ENCODE assay signal across 8 cellular contexts in the genomic region with DNA sequence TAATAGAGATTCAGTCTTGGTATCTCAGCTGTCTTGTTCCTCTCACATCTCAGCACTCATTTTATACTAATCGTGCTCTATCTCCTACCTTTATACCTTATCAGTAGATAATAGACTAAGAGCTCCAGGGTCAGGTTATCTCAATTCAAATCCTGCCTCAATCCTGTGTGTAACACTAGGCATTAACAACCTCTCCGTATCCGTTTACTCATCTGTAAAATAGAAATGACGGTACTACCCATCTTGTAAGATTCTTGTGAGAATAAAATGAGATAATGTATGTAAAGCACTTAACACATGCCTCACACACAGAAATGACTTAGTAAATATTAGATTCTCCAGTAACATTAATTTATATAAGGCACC. TPM values are rescaled to one million over a fixed set of nuclear protein-coding genes. Genes with fewer than 3 reads are reported as not detected.
DNase-seq lines count a peak whose midpoint lies in the region; ATAC-seq and TF ChIP-seq lines count a peak whose summit lies in the region.

No MANE protein-coding gene starts in this region.

- CTCF ChIA-PET in CD4-positive, alpha-beta T cell (lab: Charles Lee), result interaction anchor here (0.6 to 4.3 kb wide), 16 partner anchors 12 to 155 kb away, joined by 3 to 28 read pairs (median 4); a partner anchor contains a TSS
- CTCF ChIA-PET in MCF 10A (lab: Yijun Ruan, JAX), result interaction anchor here (0.7 to 5.6 kb wide), 11 partner anchors 10 to 71 kb away, joined by 3 to 66 read pairs (median 4); a partner anchor contains a TSS

- H3K27me3 Mint-ChIP-seq in CD4-positive, alpha-beta T cell, result no peaks in the 10 kb centered on the region
- H3K27me3 Mint-ChIP-seq in MCF 10A (ENCODE audit: insufficient read depth, unreplicated experiment) (no peaks in the 10 kb centered on the region), naive B cell (no peaks in the 10 kb centered on the region)

- POLR2A ChIA-PET in CD4-positive, alpha-beta T cell (lab: Charles Lee), result interaction anchor here (0.6 to 4.8 kb wide), 14 partner anchors 10 to 647 kb away, joined by 3 to 49 read pairs (median 6); a partner anchor contains a TSS
- POLR2A ChIA-PET in MCF 10A (lab: Yijun Ruan, JAX), result interaction anchor here (0.6 to 8.7 kb wide), 15 partner anchors 13 to 1246 kb away, joined by 3 to 200 read pairs (median 9); a partner anchor contains a TSS

- peaks cover 17% of the 10 kb centered on the region for H3K36me3 Mint-ChIP-seq in CD4-positive, alpha-beta T cell (ENCODE audit: low read depth)
- peaks cover 18% of the 10 kb centered on the region for H3K36me3 Mint-ChIP-seq in MCF 10A (ENCODE audit: insufficient read depth, unreplicated experiment)
- peaks cover 0 to 5% of the 10 kb centered on the region in 2 donors for H3K36me3 Mint-ChIP-seq in naive B cell

- no peaks in the 10 kb centered on the region for H3K9me3 Mint-ChIP-seq in CD4-positive, alpha-beta T cell
- H3K9me3 Mint-ChIP-seq in MCF 10A (ENCODE audit: unreplicated experiment), result no peaks in the 10 kb centered on the region
- H3K9me3 Mint-ChIP-seq in naive B cell, result no peaks in the 10 kb centered on the region

- peaks cover 36% of the 10 kb centered on the region for H3K4me1 Mint-ChIP-seq in CD4-positive, alpha-beta T cell (ENCODE audit: low read depth)
- H3K4me1 Mint-ChIP-seq in MCF 10A (ENCODE audit: insufficient read depth, unreplicated experiment) (no peaks in the 10 kb centered on the region), naive B cell (peaks cover 22 to 33% (median 25%) of the 10 kb centered on the region in 3 donors)

- peak overlapping the region; percentile 87 for H3K27ac Mint-ChIP-seq in CD4-positive, alpha-beta T cell
- H3K27ac Mint-ChIP-seq in MCF 10A (ENCODE audit: low read depth, unreplicated experiment), result peak overlapping the region; percentile 92
- peak overlapping the region; percentile 98 to 99 (median 98) for H3K27ac Mint-ChIP-seq in naive B cell

- H3K27ac ChIP-seq in CD4-positive, alpha-beta T cell (ENCODE audit: low read depth, low read length), result peak overlapping the region; percentile 89

- no peak for DNase-seq in CD4-positive, alpha-beta T cell
- no peak for DNase-seq in MCF 10A (ENCODE audit: unreplicated experiment)
- no peak for DNase-seq in naive B cell
- DNase-seq in NCI-H2029 (lab: John Stamatoyannopoulos, UW), result no peak
- no peak for DNase-seq in hypothalamus (lab: John Stamatoyannopoulos, UW)
- no peak for DNase-seq in omental fat pad (ENCODE audit: low spot score)

- H3K27me3 ChIP-seq in CD4-positive, alpha-beta T cell (ENCODE audit: control insufficient read depth, insufficient read depth, low read length), result no peaks in the 10 kb centered on the region

- TSS peak; percentile 63 for BruUV-seq in MCF 10A (replicated peaks; lab: Mats Ljungman, UMichigan)

- no peak for TF ChIP-seq CTCF in CD4-positive, alpha-beta T cell (IDR thresholded peaks at IDR 0.05)
- TF ChIP-seq CTCF in MCF 10A (IDR thresholded peaks at IDR 0.05; ENCODE audit: unreplicated experiment) (no peak), omental fat pad (IDR thresholded peaks at IDR 0.05) (no peak)

- intact Hi-C loops in CD4-positive, alpha-beta T cell (cut with DNase I, micrococcal nuclease), result loop anchor here (2.0 to 5.0 kb wide), 5 partner anchors 14 to 400 kb away; a partner anchor contains a TSS
- intact Hi-C loops in MCF 10A (cut with micrococcal nuclease), result loop anchor here (2.0 to 5.0 kb wide), 2 partner anchors 14 to 35 kb away; a partner anchor contains a TSS

- ATAC-seq in CD4-positive, alpha-beta T cell (ENCODE audit: poor library complexity), result no peak
- ATAC-seq in HG02970 (IDR thresholded peaks at IDR 0.05; ENCODE audit: low FRiP score, unreplicated experiment), result peak; percentile 1
- ATAC-seq in naive B cell (ENCODE audit: low read depth in 2 of 2), result no peak
- no peak for ATAC-seq in GM18868 (IDR thresholded peaks at IDR 0.05; ENCODE audit: unreplicated experiment)
- no peak for ATAC-seq in omental fat pad (ENCODE audit: low FRiP score)

- H3K4me3 Mint-ChIP-seq in CD4-positive, alpha-beta T cell, result peak overlapping the region; percentile 94
- H3K4me3 Mint-ChIP-seq in MCF 10A (ENCODE audit: unreplicated experiment) (peak overlapping the region; percentile 85), naive B cell (peak overlapping the region; percentile 89 to 99 (median 97))

- no peaks in the 10 kb centered on the region for H3K9me3 ChIP-seq in CD4-positive, alpha-beta T cell (ENCODE audit: control insufficient read depth, low read length)

RNA-seq across cellular contexts. Expression of a gene that starts 0.6 kb away (rescaled TPM):
- total RNA-seq in CD4-positive, alpha-beta T cell, result 1 to 10 TPM; 9.0 to 9.1 TPM
- 23.9 and 25.2 TPM in 2 replicates for total RNA-seq in MCF 10A (2022)
- polyA plus RNA-seq in naive B cell (ENCODE audit: low read depth in 6 of 6), result 10 to 100 TPM; 27.9 to 69.6 (median 41.6) TPM
- total RNA-seq in omental fat pad, result 10 to 100 TPM; 22.0 to 41.4 (median 37.8) TPM

RNA-seq across cellular contexts. Expression of a gene that starts 13.0 kb away (rescaled TPM):
- under 1 TPM; 0.67 to 0.82 TPM for total RNA-seq in CD4-positive, alpha-beta T cell
- 1.7 and 1.8 TPM in 2 replicates for total RNA-seq in MCF 10A (2022)
- 1 to 10 TPM in 5 of 6 donors, not detected in 1; 1.4 to 2.4 (median 1.8) TPM for polyA plus RNA-seq in naive B cell (ENCODE audit: low read depth in 6 of 6)
- total RNA-seq in omental fat pad, result 1 to 10 TPM; 1.6 to 2.4 (median 2.2) TPM
